ENCODE assay signal across 13 cellular contexts in the genomic region with DNA sequence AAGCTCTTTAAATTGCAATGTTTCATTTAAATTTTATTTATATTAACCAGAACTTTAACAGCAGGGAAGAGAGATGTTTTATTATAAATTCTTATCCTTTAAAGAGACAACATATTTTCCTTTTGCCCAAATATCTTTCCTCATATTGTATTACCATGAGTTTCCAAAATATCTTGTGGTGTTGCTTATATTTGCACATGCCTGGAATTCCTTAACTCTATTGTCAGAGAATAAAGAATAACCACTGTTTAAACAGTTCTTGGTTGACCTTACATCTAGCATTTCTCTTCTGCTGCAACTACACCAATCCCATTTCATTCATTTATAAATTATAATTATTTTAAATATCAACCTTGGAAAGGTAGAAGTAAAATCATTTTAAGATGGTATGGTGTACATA.
DNase-seq lines count a peak whose midpoint lies in the region; ATAC-seq, FAIRE-seq and TF ChIP-seq lines count a peak whose summit lies in the region.
"Had no signal": no experiment of that assay in that cellular context is flagged by ENCODE, and none has a peak within 500 bp of the region (broad histone marks: within the 10 kb centered on the region; RNA-seq: fewer than 3 reads in every experiment).

No MANE protein-coding gene starts in this region.

- no peak overlapping the region for H3K4me3 ChIP-seq in astrocyte (ENCODE audit: insufficient read depth, low read depth, low read length)
- H3K4me3 ChIP-seq: GM12878, mucosa of descending colon, SK-N-MC, tibial artery had no signal

- no peak overlapping the region for H2AFZ ChIP-seq in astrocyte (ENCODE audit: low read depth, low read length)

- H3K9me3 Mint-ChIP-seq in HFFc6 (peaks cover 4% of the 10 kb centered on the region; the same call in 1 of the 2 replicates), astrocyte (ENCODE audit: unreplicated experiment) (no peaks in the 10 kb centered on the region)

- no peaks in the 10 kb centered on the region for H3K36me3 ChIP-seq in astrocyte (ENCODE audit: insufficient read depth, low read length)
- H3K36me3 ChIP-seq: tibial artery had no signal

- H3K36me3 Mint-ChIP-seq in HFFc6 (ENCODE audit: low read depth) (peaks cover 15% of the 10 kb centered on the region), astrocyte (ENCODE audit: low read depth, unreplicated experiment) (no peaks in the 10 kb centered on the region)

- H3K27ac Mint-ChIP-seq in HFFc6 (peak overlapping the region; percentile 49; the same call in 1 of the 2 replicates), astrocyte (ENCODE audit: unreplicated experiment) (no peak overlapping the region)

- H3K4me1 Mint-ChIP-seq in HFFc6 (ENCODE audit: low read depth) (peaks cover 81% of the 10 kb centered on the region), astrocyte (ENCODE audit: low read depth, unreplicated experiment) (peaks cover 8% of the 10 kb centered on the region)

- H3K79me2 ChIP-seq in astrocyte (ENCODE audit: insufficient read depth, low read length) = no peaks in the 10 kb centered on the region

- H3K27me3 Mint-ChIP-seq in HFFc6 (ENCODE audit: insufficient read depth) = no peaks in the 10 kb centered on the region
- no peaks in the 10 kb centered on the region for H3K27me3 Mint-ChIP-seq in astrocyte (ENCODE audit: low read depth, unreplicated experiment)

- DNase-seq in ACHN (peak; percentile 59), HFFc6 (peak; percentile 45), astrocyte (ENCODE audit: low read depth) (peak; percentile 78), hepatic stellate cell (ENCODE audit: low spot score) (peak; percentile 3), NCI-H510A treated with DMSO at 0.1 percent for 48 hours (lab: John Stamatoyannopoulos, UW) (no peak), left cardiac atrium (no peak)
- DNase-seq: activated naive CD4-positive, alpha-beta T cell treated with Interleukin-2 at 50 U/mL for 16 hours; mucosa of descending colon; tibial artery had no signal

- in situ Hi-C loops in ACHN (cut with HindIII; ENCODE audit: low pct_ligation_motif_present, low pct_unique_long_range_greater_than_20kb, low sequenced_read_pairs) = no loop called here

- peak; percentile 49 for FAIRE-seq in astrocyte (lab: Jason Lieb, UNC)
- FAIRE-seq: GM12878 had no signal

- peaks cover 6% of the 10 kb centered on the region for H3K4me1 ChIP-seq in astrocyte (ENCODE audit: insufficient read depth, low read length)
- H3K4me1 ChIP-seq: tibial artery had no signal

- no peaks in the 10 kb centered on the region for H4K20me1 ChIP-seq in astrocyte (ENCODE audit: insufficient read depth, low read length)

- no peaks in the 10 kb centered on the region for H3K27me3 ChIP-seq in astrocyte (ENCODE audit: insufficient read depth, low read length)
- H3K27me3 ChIP-seq: tibial artery had no signal

- H3K4me3 Mint-ChIP-seq in HFFc6 = no peak overlapping the region
- no peak overlapping the region for H3K4me3 Mint-ChIP-seq in astrocyte (ENCODE audit: unreplicated experiment)

- no peak for TF ChIP-seq CTCF in HFFc6 (IDR thresholded peaks at IDR 0.05)
- no peak for TF ChIP-seq CTCF in astrocyte (IDR thresholded peaks at IDR 0.05; ENCODE audit: insufficient read depth, low read depth, low read length)

- no peak for ATAC-seq in HG02884 (IDR thresholded peaks at IDR 0.05; ENCODE audit: unreplicated experiment)
- no peak for ATAC-seq in GM21576 (IDR thresholded peaks at IDR 0.05; ENCODE audit: unreplicated experiment)
- no peak for ATAC-seq in left cardiac atrium
- ATAC-seq: GM12878, mucosa of descending colon had no signal

- H3K4me2 ChIP-seq in astrocyte (ENCODE audit: low read length) = no peak overlapping the region

- no peak overlapping the region for H3K9ac ChIP-seq in astrocyte (ENCODE audit: low read length)

- intact Hi-C loops in left cardiac atrium (cut with DNase I) = no loop called here

- no peaks in the 10 kb centered on the region for H3K9me3 ChIP-seq in astrocyte (ENCODE audit: insufficient read depth, low read depth, low read length)
- H3K9me3 ChIP-seq: mucosa of descending colon, tibial artery had no signal

- H3K27ac ChIP-seq in astrocyte (ENCODE audit: low read depth, low read length) = peak overlapping the region; percentile 34
- H3K27ac ChIP-seq: SK-N-MC, tibial artery had no signal

Comparison
In these comparisons a context has a peak if more than half of its experiments do, and no peak if none do; other contexts are left out.
1. DNase-seq: peak in ACHN (single experiment), HFFc6 (single experiment), astrocyte (single experiment) and hepatic stellate cell (single experiment); none in NCI-H510A treated with DMSO at 0.1 percent for 48 hours (single experiment) and left cardiac atrium (single experiment).